In the genomic region with DNA sequence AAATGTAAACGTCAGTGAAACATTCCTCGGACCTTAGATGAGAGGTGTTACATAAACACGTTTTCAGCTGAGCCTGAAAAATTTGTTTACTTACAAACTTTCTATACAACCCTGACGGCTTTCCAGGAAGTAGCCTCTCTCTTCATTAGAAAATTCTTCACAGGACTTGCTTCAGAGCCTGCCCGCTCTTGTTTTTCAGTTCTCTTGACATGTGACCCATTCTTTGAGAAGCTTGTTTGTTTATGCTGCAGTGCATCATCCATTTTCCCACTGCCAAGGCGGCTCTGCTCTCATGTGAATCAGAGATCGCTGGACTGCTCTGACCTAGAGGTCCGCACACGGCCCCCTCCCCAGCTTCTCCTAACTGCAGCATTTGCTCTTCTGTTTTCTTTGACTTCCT, we compare ENCODE assay signal across 9 cellular contexts. TPM values are rescaled to one million over a fixed set of nuclear protein-coding genes. Genes with fewer than 3 reads are reported as not detected.
A peak's percentile ranks its signal among the peaks of the same experiment; 100 is the strongest.
DNase-seq lines count a peak whose midpoint lies in the region; TF ChIP-seq lines count a peak whose summit lies in the region.
"Had no signal": no experiment of that assay in that cellular context is flagged by ENCODE, and none has a peak within 500 bp of the region (broad histone marks: within the 10 kb centered on the region; RNA-seq: fewer than 3 reads in every experiment).

No MANE protein-coding gene starts in this region.

- no peaks in the 10 kb centered on the region for H4K20me1 ChIP-seq in SK-N-SH (ENCODE audit: insufficient read depth)

- no peaks in the 10 kb centered on the region for H3K27me3 ChIP-seq in esophagus muscularis mucosa
- peaks cover 3% of the 10 kb centered on the region; the same call in 1 of the 2 replicates for H3K27me3 ChIP-seq in SK-N-SH (ENCODE audit: insufficient read depth)

- TF ChIP-seq RAD21 in SK-N-SH (IDR thresholded peaks at IDR 0.05; ENCODE audit: low read length) = no peak

- POLR2A ChIA-PET in SK-N-SH (lab: Yijun Ruan, JAX) = no interaction called here

- H3K4me2 ChIP-seq in SK-N-SH = no peak overlapping the region

- H3K9ac ChIP-seq in SK-N-SH = no peak overlapping the region

- WGBS in esophagus muscularis mucosa = 22% methylated on average over 9 of the region's 9 CpGs
- WGBS in urinary bladder = 16% methylated on average over 9 of the region's 9 CpGs
- 3% methylated on average over 9 of the region's 9 CpGs for WGBS in SK-N-SH (ENCODE audit: low lambda C conversion rate)

- no peaks in the 10 kb centered on the region for H3K9me3 ChIP-seq in esophagus muscularis mucosa
- H3K9me3 ChIP-seq in SK-N-SH = no peaks in the 10 kb centered on the region

- H3K9me2 ChIP-seq in SK-N-SH = no peaks in the 10 kb centered on the region

- no peak for TF ChIP-seq EP300 in esophagus muscularis mucosa (IDR thresholded peaks at IDR 0.05)
- TF ChIP-seq EP300 in SK-N-SH (IDR thresholded peaks at IDR 0.05; ENCODE audit: borderline replicate concordance in 1 of 2, low read depth in 1 of 2, low read length in 1 of 2) = no peak

- no peak for TF ChIP-seq CTCF in esophagus muscularis mucosa (IDR thresholded peaks at IDR 0.05)
- no peak for TF ChIP-seq CTCF in mesothelial cell of epicardium (IDR thresholded peaks at IDR 0.05; ENCODE audit: unreplicated experiment)
- no peak for TF ChIP-seq CTCF in SK-N-SH (IDR thresholded peaks at IDR 0.05)

- no peaks in the 10 kb centered on the region for H3K79me2 ChIP-seq in SK-N-SH (ENCODE audit: insufficient read depth)

- H3K27me3 Mint-ChIP-seq in mesothelial cell of epicardium (ENCODE audit: low read depth) = no peaks in the 10 kb centered on the region

- DNase-seq in NCI-H82 (lab: John Stamatoyannopoulos, UW) (peak; percentile 8), NCI-H82 treated with DMSO at 0.1 percent for 48 hours (lab: John Stamatoyannopoulos, UW; ENCODE audit: unreplicated experiment) (no peak), esophagus muscularis mucosa (ENCODE audit: extremely low spot score) (no peak), mesothelial cell of epicardium (ENCODE audit: low spot score in 2 of 2, unreplicated experiment in 2 of 2) (no peak), NCI-H2081 treated with DMSO at 0.1 percent for 48 hours (lab: John Stamatoyannopoulos, UW) (no peak), T-helper 1 cell (no peak), SK-N-SH (no peak)

- peak overlapping the region; percentile 26 for H3K4me3 Mint-ChIP-seq in mesothelial cell of epicardium

- intact Hi-C loops in esophagus muscularis mucosa (cut with DNase I) = no loop called here

- H3K27ac ChIP-seq in esophagus muscularis mucosa (replicated peaks in 1 of 4) (peak overlapping the region in 3 of 4 donors; percentile 10 to 50 (median 43)), urinary bladder (ENCODE audit: low read depth) (peak overlapping the region; percentile 59), SK-N-SH (ENCODE audit: low read depth in 2 of 2, low read length in 1 of 2) (no peak overlapping the region)
- H3K27ac ChIP-seq: RWPE1 had no signal

- H3K4me3 ChIP-seq in esophagus muscularis mucosa = no peak overlapping the region
- no peak overlapping the region for H3K4me3 ChIP-seq in urinary bladder (ENCODE audit: low read depth, low read length)
- H3K4me3 ChIP-seq in SK-N-SH (ENCODE audit: low read depth in 2 of 2, low read length in 1 of 2) = no peak overlapping the region

- peak overlapping the region; percentile 77 for H3K27ac Mint-ChIP-seq in mesothelial cell of epicardium

- H3K36me3 Mint-ChIP-seq in mesothelial cell of epicardium = no peaks in the 10 kb centered on the region

- no peak overlapping the region for H2AFZ ChIP-seq in SK-N-SH (ENCODE audit: low read depth)

- H3K4me1 ChIP-seq in esophagus muscularis mucosa (peaks cover 10 to 25% (median 20%) of the 10 kb centered on the region in 4 donors), urinary bladder (ENCODE audit: insufficient read depth) (no peaks in the 10 kb centered on the region), SK-N-SH (ENCODE audit: control insufficient read depth in 1 of 2, insufficient read depth in 2 of 2, low read depth in 1 of 2, low read length in 1 of 2) (no peaks in the 10 kb centered on the region)

- no peaks in the 10 kb centered on the region for H3K9me3 Mint-ChIP-seq in mesothelial cell of epicardium

- peaks cover 27% of the 10 kb centered on the region for H3K4me1 Mint-ChIP-seq in mesothelial cell of epicardium

- no peaks in the 10 kb centered on the region for H3F3A ChIP-seq in SK-N-SH (replicated peaks; ENCODE audit: insufficient read depth)

- no peak for TF ChIP-seq POLR2A in esophagus muscularis mucosa (IDR thresholded peaks at IDR 0.05; ENCODE audit: low read depth)

- CTCF ChIA-PET in SK-N-SH (lab: Yijun Ruan, JAX) = no interaction called here

- H3K36me3 ChIP-seq in esophagus muscularis mucosa (no peaks in the 10 kb centered on the region), urinary bladder (ENCODE audit: insufficient read depth) (no peaks in the 10 kb centered on the region), SK-N-SH (replicated peaks in 1 of 2; ENCODE audit: control insufficient read depth in 1 of 2, insufficient read depth in 2 of 2, low read length in 1 of 2) (no peaks in the 10 kb centered on the region)

TF ChIP-seq in SK-N-SH, 30 proteins besides CTCF, POLR2A, EP300 and RAD21:
- TF ChIP-seq MXI1 (IDR thresholded peaks at IDR 0.05; ENCODE audit: low read depth, low read length) (no peak), SMC3 (IDR thresholded peaks at IDR 0.05; ENCODE audit: low read depth, low read length) (no peak), TCF12 (IDR thresholded peaks at IDR 0.05) (no peak), ELF1 (IDR thresholded peaks at IDR 0.05) (no peak), MEF2A (IDR thresholded peaks at IDR 0.05; ENCODE audit: borderline replicate concordance, low read depth) (no peak), GATA2 (CRISPR knock-in tag; IDR thresholded peaks at IDR 0.05) (no peak), SIN3A (IDR thresholded peaks at IDR 0.05; ENCODE audit: borderline replicate concordance, low read depth, low read length) (no peak), FOXM1 (IDR thresholded peaks at IDR 0.05; ENCODE audit: low read depth) (no peak), TAF1 (IDR thresholded peaks at IDR 0.05; ENCODE audit: borderline replicate concordance, low read depth, low read length) (no peak), TEAD4 (IDR thresholded peaks at IDR 0.05; ENCODE audit: borderline replicate concordance, insufficient read depth) (no peak)
- TF ChIP-seq, protein P1, sequence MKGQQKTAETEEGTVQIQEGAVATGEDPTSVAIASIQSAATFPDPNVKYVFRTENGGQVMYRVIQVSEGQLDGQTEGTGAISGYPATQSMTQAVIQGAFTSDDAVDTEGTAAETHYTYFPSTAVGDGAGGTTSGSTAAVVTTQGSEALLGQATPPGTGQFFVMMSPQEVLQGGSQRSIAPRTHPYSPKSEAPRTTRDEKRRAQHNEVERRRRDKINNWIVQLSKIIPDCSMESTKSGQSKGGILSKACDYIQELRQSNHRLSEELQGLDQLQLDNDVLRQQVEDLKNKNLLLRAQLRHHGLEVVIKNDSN (IDR thresholded peaks at IDR 0.05; ENCODE audit: borderline replicate concordance, low read depth) = no peak
- TF ChIP-seq, protein P2, sequence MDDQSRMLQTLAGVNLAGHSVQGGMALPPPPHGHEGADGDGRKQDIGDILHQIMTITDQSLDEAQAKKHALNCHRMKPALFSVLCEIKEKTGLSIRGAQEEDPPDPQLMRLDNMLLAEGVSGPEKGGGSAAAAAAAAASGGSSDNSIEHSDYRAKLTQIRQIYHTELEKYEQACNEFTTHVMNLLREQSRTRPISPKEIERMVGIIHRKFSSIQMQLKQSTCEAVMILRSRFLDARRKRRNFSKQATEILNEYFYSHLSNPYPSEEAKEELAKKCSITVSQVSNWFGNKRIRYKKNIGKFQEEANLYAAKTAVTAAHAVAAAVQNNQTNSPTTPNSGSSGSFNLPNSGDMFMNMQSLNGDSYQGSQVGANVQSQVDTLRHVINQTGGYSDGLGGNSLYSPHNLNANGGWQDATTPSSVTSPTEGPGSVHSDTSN (IDR thresholded peaks at IDR 0.05) = no peak
- TF ChIP-seq, protein P3, sequence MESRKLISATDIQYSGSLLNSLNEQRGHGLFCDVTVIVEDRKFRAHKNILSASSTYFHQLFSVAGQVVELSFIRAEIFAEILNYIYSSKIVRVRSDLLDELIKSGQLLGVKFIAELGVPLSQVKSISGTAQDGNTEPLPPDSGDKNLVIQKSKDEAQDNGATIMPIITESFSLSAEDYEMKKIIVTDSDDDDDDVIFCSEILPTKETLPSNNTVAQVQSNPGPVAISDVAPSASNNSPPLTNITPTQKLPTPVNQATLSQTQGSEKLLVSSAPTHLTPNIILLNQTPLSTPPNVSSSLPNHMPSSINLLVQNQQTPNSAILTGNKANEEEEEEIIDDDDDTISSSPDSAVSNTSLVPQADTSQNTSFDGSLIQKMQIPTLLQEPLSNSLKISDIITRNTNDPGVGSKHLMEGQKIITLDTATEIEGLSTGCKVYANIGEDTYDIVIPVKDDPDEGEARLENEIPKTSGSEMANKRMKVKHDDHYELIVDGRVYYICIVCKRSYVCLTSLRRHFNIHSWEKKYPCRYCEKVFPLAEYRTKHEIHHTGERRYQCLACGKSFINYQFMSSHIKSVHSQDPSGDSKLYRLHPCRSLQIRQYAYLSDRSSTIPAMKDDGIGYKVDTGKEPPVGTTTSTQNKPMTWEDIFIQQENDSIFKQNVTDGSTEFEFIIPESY (IDR thresholded peaks at IDR 0.05; ENCODE audit: borderline replicate concordance, low read depth) = no peak
- TF ChIP-seq, protein P4, sequence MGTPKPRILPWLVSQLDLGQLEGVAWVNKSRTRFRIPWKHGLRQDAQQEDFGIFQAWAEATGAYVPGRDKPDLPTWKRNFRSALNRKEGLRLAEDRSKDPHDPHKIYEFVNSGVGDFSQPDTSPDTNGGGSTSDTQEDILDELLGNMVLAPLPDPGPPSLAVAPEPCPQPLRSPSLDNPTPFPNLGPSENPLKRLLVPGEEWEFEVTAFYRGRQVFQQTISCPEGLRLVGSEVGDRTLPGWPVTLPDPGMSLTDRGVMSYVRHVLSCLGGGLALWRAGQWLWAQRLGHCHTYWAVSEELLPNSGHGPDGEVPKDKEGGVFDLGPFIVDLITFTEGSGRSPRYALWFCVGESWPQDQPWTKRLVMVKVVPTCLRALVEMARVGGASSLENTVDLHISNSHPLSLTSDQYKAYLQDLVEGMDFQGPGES (IDR thresholded peaks at IDR 0.05; ENCODE audit: low read depth, low read length) = no peak

RNA-seq across cellular contexts. Expression of a gene that starts 47.9 kb away (rescaled TPM):
- total RNA-seq in esophagus muscularis mucosa = 10 to 100 TPM in 2 of 4 donors, 1 to 10 TPM in 2; 5.1 to 10.6 (median 8.0) TPM
- total RNA-seq in mesothelial cell of epicardium = 19.4 to 21.3 TPM (median 20.2 TPM) in 3 replicates
- 51.6 TPM for total RNA-seq in urinary bladder
- 3.0 TPM for polyA plus RNA-seq in urinary bladder
- 0.02 and 0.05 TPM in 2 replicates for polyA plus RNA-seq in SK-N-SH (2012; rRNA removed)
- polyA plus RNA-seq in SK-N-SH (2012; cell fraction: cytosol; rRNA removed) = 0.03 and 0.04 TPM in 2 replicates
- polyA plus RNA-seq in SK-N-SH (2012; cell fraction: nucleus; rRNA removed) = 0.04 TPM in 1 of 2 replicates, not detected in the other

Comparison
In these comparisons a context has a peak if more than half of its experiments do, and no peak if none do; other contexts are left out.
1. H3K27ac ChIP-seq: peak in esophagus muscularis mucosa (3 of 4) and urinary bladder (single experiment); none in SK-N-SH (0 of 2).